ENCODE assay signal across 20 cellular contexts in genomic region chrX:47360423-47361179, GRCh38. TPM values are rescaled to one million over a fixed set of nuclear protein-coding genes. Genes with fewer than 3 reads are reported as not detected.
DNase-seq lines count a peak whose midpoint lies in the region; ATAC-seq and TF ChIP-seq lines count a peak whose summit lies in the region.
"Had no signal": no experiment of that assay in that cellular context is flagged by ENCODE, and none has a peak within 500 bp of the region (broad histone marks: within the 10 kb centered on the region; RNA-seq: fewer than 3 reads in every experiment).

No MANE protein-coding gene starts in this region.

- H3K4me2 ChIP-seq in OCI-LY1 (ENCODE audit: low read length) (no peak overlapping the region), osteoblast (ENCODE audit: insufficient read depth, low read length) (no peak overlapping the region)
- H3K4me2 ChIP-seq: BLaER1 had no signal

- peak overlapping the region; percentile 48; the same call in 1 of the 2 replicates for H3K27ac ChIP-seq in C4-2B
- peak overlapping the region; percentile 85 for H3K27ac ChIP-seq in OCI-LY1 (ENCODE audit: low read depth, low read length, poor library complexity, severe bottlenecking)
- peak overlapping the region; percentile 59 for H3K27ac ChIP-seq in epithelial cell of prostate
- peak overlapping the region; percentile 76 for H3K27ac ChIP-seq in osteoblast (ENCODE audit: low read depth, low read length)
- H3K27ac ChIP-seq: BLaER1, SJCRH30, upper lobe of right lung had no signal

- TF ChIP-seq CTCF in C4-2B (conservative IDR thresholded peaks at IDR 0.05) (no peak), OCI-LY1 (IDR thresholded peaks at IDR 0.05; ENCODE audit: low read length) (no peak), osteoblast (IDR thresholded peaks at IDR 0.05; ENCODE audit: extremely low read depth, low read depth, low read length) (no peak)

- H3K79me2 ChIP-seq in OCI-LY1 (ENCODE audit: insufficient read depth, low read length) (no peaks in the 10 kb centered on the region), osteoblast (ENCODE audit: insufficient read depth, low read length) (no peaks in the 10 kb centered on the region)

- no peaks in the 10 kb centered on the region for H3K9me2 ChIP-seq in OCI-LY1 (ENCODE audit: low read depth, low read length)

- H3K27me3 ChIP-seq in OCI-LY1 (ENCODE audit: insufficient read depth, low read length) (no peaks in the 10 kb centered on the region), osteoblast (ENCODE audit: insufficient read depth, low read length) (no peaks in the 10 kb centered on the region)
- H3K27me3 ChIP-seq: breast epithelium, Peyer's patch, SJCRH30, upper lobe of right lung had no signal

- DNase-seq in epithelial cell of prostate (ENCODE audit: low read depth, low spot score) (no peak), osteoblast (ENCODE audit: insufficient read length, low spot score, missing footprints) (no peak), COR-L47 (lab: John Stamatoyannopoulos, UW) (no peak), HT-29 (ENCODE audit: low spot score) (no peak), HCEC 1CT (no peak)
- DNase-seq: activated CD4-positive, alpha-beta T cell treated with anti-CD3 and anti-CD28 coated beads for 36 hours; activated T-cell treated with anti-CD3 and anti-CD28 coated beads, Interleukin-2, amount 50 U/mL, for 4 hours; mammary epithelial cell; MM.1S; NCI-H446; nucleus accumbens; Peyer's patch; SJCRH30; upper lobe of right lung had no signal

- H4K20me1 ChIP-seq in OCI-LY1 (ENCODE audit: insufficient read depth, low read length) (no peaks in the 10 kb centered on the region), osteoblast (ENCODE audit: insufficient read depth, low read length) (no peaks in the 10 kb centered on the region)
- H4K20me1 ChIP-seq: BLaER1 had no signal

- H3K9me3 ChIP-seq in OCI-LY1 (ENCODE audit: low read length) (no peaks in the 10 kb centered on the region), osteoblast (ENCODE audit: low read depth, low read length) (no peaks in the 10 kb centered on the region)
- H3K9me3 ChIP-seq: breast epithelium, Peyer's patch, SJCRH30, upper lobe of right lung had no signal

- ATAC-seq in GM18858 (IDR thresholded peaks at IDR 0.05; ENCODE audit: unreplicated experiment) = no peak
- ATAC-seq: activated CD4-positive, alpha-beta T cell treated with anti-CD3 and anti-CD28 coated beads for 36 hours; activated T-cell treated with anti-CD3 and anti-CD28 coated beads, Interleukin-2, amount 50 U/mL, for 4 hours had no signal

- H3F3A ChIP-seq in OCI-LY1 (ENCODE audit: insufficient read depth, low read length) = no peaks in the 10 kb centered on the region

- peak overlapping the region; percentile 37; the same call in 1 of the 2 replicates for H3K9ac ChIP-seq in OCI-LY1 (ENCODE audit: low read length)
- H3K9ac ChIP-seq: BLaER1 had no signal

- H3K36me3 ChIP-seq in OCI-LY1 (ENCODE audit: insufficient read depth, low read length) = no peaks in the 10 kb centered on the region
- H3K36me3 ChIP-seq in osteoblast (ENCODE audit: insufficient read depth, low read length) = no peaks in the 10 kb centered on the region
- H3K36me3 ChIP-seq: BLaER1, breast epithelium, Peyer's patch, SJCRH30, upper lobe of right lung had no signal

- H2AFZ ChIP-seq in OCI-LY1 (ENCODE audit: low read length) = no peak overlapping the region
- H2AFZ ChIP-seq in osteoblast (ENCODE audit: low read length) = no peak overlapping the region

- H3K4me3 ChIP-seq in OCI-LY1 (ENCODE audit: low read depth, low read length, poor library complexity, severe bottlenecking) (no peak overlapping the region), osteoblast (ENCODE audit: insufficient read depth, low read length) (no peak overlapping the region)
- H3K4me3 ChIP-seq: BLaER1, breast epithelium, Peyer's patch, upper lobe of right lung had no signal

- H3K4me1 ChIP-seq in OCI-LY1 (ENCODE audit: insufficient read depth, low read length, severe bottlenecking) = peaks cover 37% of the 10 kb centered on the region
- peaks cover 5% of the 10 kb centered on the region for H3K4me1 ChIP-seq in osteoblast (ENCODE audit: insufficient read depth, low read length)
- H3K4me1 ChIP-seq: breast epithelium, Peyer's patch, SJCRH30, upper lobe of right lung had no signal

RNA-seq across cellular contexts. Expression of gene ZNF157, which starts 9.8 kb away (rescaled TPM):
- total RNA-seq in osteoblast = under 0.01 TPM in 1 of 2 replicates, not detected in the other
- total RNA-seq in HT-29 (2014; rRNA removed; shearing (Covaris generic)) = not detected in 2 replicates
- total RNA-seq: Peyer's patch, SJCRH30, subcutaneous adipose tissue had no signal
